In the genomic region with DNA sequence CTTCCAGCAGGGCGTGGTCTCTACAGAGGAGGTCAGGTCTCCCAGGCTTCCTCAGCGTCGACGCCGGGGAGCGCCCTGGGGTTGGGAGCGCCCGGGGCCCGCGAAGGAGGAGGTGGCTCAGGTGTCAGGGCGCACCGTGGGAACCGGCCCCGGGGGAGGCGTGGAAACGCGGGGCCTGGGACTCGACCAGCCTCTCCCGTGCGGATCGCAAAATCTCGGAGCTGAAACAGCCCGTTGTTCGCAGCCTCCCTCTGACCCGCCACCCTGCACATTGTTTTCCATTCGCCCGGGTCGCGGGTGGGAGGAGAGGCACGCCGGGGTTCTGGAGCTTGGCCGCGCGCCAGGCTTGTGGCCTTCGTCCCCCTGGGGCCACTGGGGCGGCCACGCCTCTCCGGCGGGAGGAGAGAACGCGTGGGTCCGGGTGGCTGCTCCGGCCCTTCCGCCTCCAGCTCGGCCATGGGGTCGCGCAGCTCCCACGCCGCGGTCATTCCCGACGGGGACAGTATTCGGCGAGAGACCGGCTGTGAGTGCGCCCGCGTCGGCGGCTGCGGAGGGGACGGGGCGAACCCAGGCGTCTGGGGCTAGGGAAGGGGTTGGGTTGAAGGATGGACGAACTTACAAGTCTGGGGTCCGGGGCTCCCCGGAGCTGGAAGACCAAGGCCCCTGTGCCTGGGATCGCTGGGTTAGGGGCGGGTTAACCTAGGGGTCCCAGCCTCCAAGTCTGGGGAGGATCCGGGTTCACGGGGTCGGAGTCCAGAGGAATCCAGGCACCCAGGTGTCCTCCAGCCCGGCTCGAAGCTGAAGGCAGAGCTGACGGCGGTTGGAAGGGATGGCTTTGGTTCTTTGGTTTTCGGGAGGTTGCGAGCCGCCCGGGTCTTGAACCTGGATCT, we compare ENCODE assay signal across 1 cellular context.
TF ChIP-seq lines count a peak whose summit lies in the region.

A gene (plus strand): TSS at position 433 of the 890 bp plus-strand sequence. CDS start 24 bp downstream, at position 457.

TF ChIP-seq in IMR-90, 13 proteins besides CTCF, POLR2A, EP300 and RAD21:
- TF ChIP-seq RFX5 (IDR thresholded peaks at IDR 0.05; ENCODE audit: low read depth, low read length) (no peak), CEBPB (IDR thresholded peaks at IDR 0.05; ENCODE audit: low read depth, low read length) (no peak), CHD1 (IDR thresholded peaks at IDR 0.05; ENCODE audit: low read depth, low read length) (no peak), MXI1 (IDR thresholded peaks at IDR 0.05; ENCODE audit: borderline replicate concordance, low read depth, low read length) (no peak), FOS (IDR thresholded peaks at IDR 0.05; ENCODE audit: low read depth, low read length) (no peak), MAFK (IDR thresholded peaks at IDR 0.05; ENCODE audit: low read depth, low read length) (no peak)
- TF ChIP-seq, protein P1, sequence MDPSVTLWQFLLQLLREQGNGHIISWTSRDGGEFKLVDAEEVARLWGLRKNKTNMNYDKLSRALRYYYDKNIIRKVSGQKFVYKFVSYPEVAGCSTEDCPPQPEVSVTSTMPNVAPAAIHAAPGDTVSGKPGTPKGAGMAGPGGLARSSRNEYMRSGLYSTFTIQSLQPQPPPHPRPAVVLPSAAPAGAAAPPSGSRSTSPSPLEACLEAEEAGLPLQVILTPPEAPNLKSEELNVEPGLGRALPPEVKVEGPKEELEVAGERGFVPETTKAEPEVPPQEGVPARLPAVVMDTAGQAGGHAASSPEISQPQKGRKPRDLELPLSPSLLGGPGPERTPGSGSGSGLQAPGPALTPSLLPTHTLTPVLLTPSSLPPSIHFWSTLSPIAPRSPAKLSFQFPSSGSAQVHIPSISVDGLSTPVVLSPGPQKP (IDR thresholded peaks at IDR 0.05; ENCODE audit: borderline replicate concordance, low read depth, low read length) = no peak
